In the genomic region with DNA sequence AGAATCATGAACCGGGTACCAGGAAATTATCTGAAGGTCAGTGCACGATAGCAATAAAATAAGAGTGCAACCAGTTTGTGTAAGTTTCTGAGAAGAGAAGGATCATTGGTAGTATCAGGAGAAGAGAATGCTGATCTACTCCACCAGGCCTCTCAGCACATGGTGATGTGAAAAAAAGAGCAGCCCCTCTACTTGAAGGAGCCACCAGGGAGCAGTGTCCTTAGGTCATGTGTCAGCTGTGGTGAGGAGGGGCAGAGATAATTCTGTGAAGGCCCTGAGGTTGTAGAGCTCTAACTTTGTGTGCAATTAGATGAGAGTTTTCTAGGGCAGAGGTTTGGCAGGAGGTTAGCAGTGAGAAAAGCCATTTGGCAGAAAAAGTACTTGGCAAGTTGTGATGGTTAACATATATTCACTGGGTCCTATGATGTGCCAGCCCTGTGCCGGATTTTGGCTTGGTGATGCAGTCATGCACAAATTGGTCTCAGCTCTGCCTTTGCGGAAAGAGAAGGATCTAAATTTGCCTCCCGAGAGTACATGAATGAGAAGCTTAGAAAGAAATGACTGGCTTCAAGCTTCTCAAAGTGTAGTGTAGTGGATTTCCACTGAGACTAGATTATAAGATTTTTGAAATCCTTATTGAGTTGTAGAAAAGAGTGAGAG, we compare ENCODE assay signal across 11 cellular contexts. TPM values are rescaled to one million over a fixed set of nuclear protein-coding genes. Genes with fewer than 3 reads are reported as not detected.
DNase-seq lines count a peak whose midpoint lies in the region; ATAC-seq and TF ChIP-seq lines count a peak whose summit lies in the region.
"Had no signal": no experiment of that assay in that cellular context is flagged by ENCODE, and none has a peak within 500 bp of the region (broad histone marks: within the 10 kb centered on the region; RNA-seq: fewer than 3 reads in every experiment).

No MANE protein-coding gene starts in this region.

- WGBS in iPS DF 6.9 (ENCODE audit: insufficient coverage, insufficient read length), result no CpG with 5 or more reads among the region's 5 CpGs

- H3K4me3 ChIP-seq in iPS DF 6.9 (ENCODE audit: low read length) (no peak overlapping the region), HAP-1 (no peak overlapping the region)
- H3K4me3 ChIP-seq: left ventricle myocardium inferior had no signal

- ATAC-seq in GM18861 (IDR thresholded peaks at IDR 0.05; ENCODE audit: unreplicated experiment), result peak; percentile 86
- peak; percentile 84 for ATAC-seq in GM21737 (IDR thresholded peaks at IDR 0.05; ENCODE audit: unreplicated experiment)
- peak; percentile 84 for ATAC-seq in HG03520 (IDR thresholded peaks at IDR 0.05; ENCODE audit: unreplicated experiment)

- peaks cover 2% of the 10 kb centered on the region for H3K4me1 Mint-ChIP-seq in glutamatergic neuron (ENCODE audit: low read depth, unreplicated experiment)

- no peak for TF ChIP-seq CTCF in glutamatergic neuron (IDR thresholded peaks at IDR 0.05; ENCODE audit: partially characterized antibody, unreplicated experiment)

- H3K27me3 ChIP-seq in iPS DF 6.9 (ENCODE audit: control insufficient read depth, insufficient read depth, low read length) (no peaks in the 10 kb centered on the region), HAP-1 (ENCODE audit: low read depth) (peaks cover 3% of the 10 kb centered on the region; the same call in 1 of the 2 replicates)

- DNase-seq in iPS DF 6.9 (ENCODE audit: low read depth, low spot score) (peak; percentile 18), NOMO-1 treated with dmso at 0.1 percent for 144 hours (lab: John Stamatoyannopoulos, UW; ENCODE audit: unreplicated experiment) (no peak), glutamatergic neuron (no peak), HAP-1 (ENCODE audit: low spot score in 2 of 2) (no peak)
- DNase-seq in activated CD4-positive, CD25-positive, alpha-beta regulatory T cell treated with anti-CD3 and anti-CD28 coated beads, Interleukin-2, amount 50 U/mL, for 72 hours, result no peak
- DNase-seq: activated T-cell treated with anti-CD3 and anti-CD28 coated beads, Interleukin-2, amount 50 U/mL, for 24 hours; left ventricle myocardium inferior had no signal

- H3K36me3 ChIP-seq in iPS DF 6.9 (ENCODE audit: control insufficient read depth, insufficient read depth, low read length) (no peaks in the 10 kb centered on the region), HAP-1 (replicated peaks) (no peaks in the 10 kb centered on the region)
- H3K36me3 ChIP-seq: left ventricle myocardium inferior had no signal

- H3K27ac Mint-ChIP-seq in glutamatergic neuron (ENCODE audit: unreplicated experiment), result no peak overlapping the region
- H3K27ac Mint-ChIP-seq: activated T-cell treated with anti-CD3 and anti-CD28 coated beads, Interleukin-2, amount 50 U/mL, for 24 hours had no signal

- H3K9me3 ChIP-seq in iPS DF 6.9 (ENCODE audit: control insufficient read depth, insufficient read depth, low read length) (no peaks in the 10 kb centered on the region), HAP-1 (no peaks in the 10 kb centered on the region)
- H3K9me3 ChIP-seq: left ventricle myocardium inferior had no signal

- H3K9me3 Mint-ChIP-seq in glutamatergic neuron (ENCODE audit: unreplicated experiment), result no peaks in the 10 kb centered on the region
- H3K9me3 Mint-ChIP-seq: activated T-cell treated with anti-CD3 and anti-CD28 coated beads, Interleukin-2, amount 50 U/mL, for 24 hours had no signal

- H3K36me3 Mint-ChIP-seq in glutamatergic neuron (ENCODE audit: unreplicated experiment), result peaks cover 3% of the 10 kb centered on the region

- no peaks in the 10 kb centered on the region for H3K27me3 Mint-ChIP-seq in glutamatergic neuron (ENCODE audit: unreplicated experiment)
- H3K27me3 Mint-ChIP-seq: activated T-cell treated with anti-CD3 and anti-CD28 coated beads, Interleukin-2, amount 50 U/mL, for 24 hours had no signal

- in situ Hi-C loops in HAP-1 (cut with MboI; ENCODE audit: low sequenced_read_pairs), result no loop called here

- H3K4me3 Mint-ChIP-seq in glutamatergic neuron (ENCODE audit: unreplicated experiment), result no peak overlapping the region
- H3K4me3 Mint-ChIP-seq: activated T-cell treated with anti-CD3 and anti-CD28 coated beads, Interleukin-2, amount 50 U/mL, for 24 hours had no signal

- H3K27ac ChIP-seq in iPS DF 6.9 (ENCODE audit: low read length), result no peak overlapping the region
- H3K27ac ChIP-seq: left ventricle myocardium inferior had no signal

- H3K4me1 ChIP-seq in iPS DF 6.9 (ENCODE audit: control insufficient read depth, insufficient read depth, low read length), result no peaks in the 10 kb centered on the region
- no peaks in the 10 kb centered on the region for H3K4me1 ChIP-seq in HAP-1
- H3K4me1 ChIP-seq: left ventricle myocardium inferior had no signal

RNA-seq across cellular contexts. Expression of gene ZC3H13, which starts 19.2 kb away (rescaled TPM):
- 72.3 TPM for total RNA-seq in glutamatergic neuron (ENCODE audit: unreplicated experiment)

RNA-seq across cellular contexts. Expression of gene CPB2, which starts 33.1 kb away (rescaled TPM):
- not detected for total RNA-seq in glutamatergic neuron (ENCODE audit: unreplicated experiment)
- total RNA-seq: left ventricle myocardium inferior, ureter had no signal
